In the genomic region with DNA sequence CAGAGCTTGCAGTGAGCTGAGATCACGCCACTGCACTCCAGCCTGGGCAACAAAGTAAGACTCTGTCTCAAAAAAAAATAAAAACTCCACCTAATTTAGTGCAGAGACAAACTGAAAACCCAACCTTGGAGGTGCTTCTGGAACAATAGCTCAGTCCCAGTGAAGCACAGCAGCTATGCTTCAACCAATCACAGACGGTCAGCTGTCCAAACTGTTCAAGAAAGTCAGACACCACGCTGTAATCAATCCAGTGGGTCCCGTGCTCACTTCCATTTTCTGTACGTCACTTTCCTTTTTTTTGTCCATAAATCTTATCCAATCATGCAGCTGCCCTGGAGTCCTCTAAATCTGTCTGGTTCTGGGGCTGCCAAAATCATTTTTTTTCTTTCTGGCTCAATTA, we compare ENCODE assay signal across 1 cellular context.
TF ChIP-seq lines count a peak whose summit lies in the region.

No MANE protein-coding gene starts in this region.

TF ChIP-seq in GM23338, 12 proteins besides CTCF, POLR2A, EP300 and RAD21 (continued from another document):
- TF ChIP-seq, protein P1, sequence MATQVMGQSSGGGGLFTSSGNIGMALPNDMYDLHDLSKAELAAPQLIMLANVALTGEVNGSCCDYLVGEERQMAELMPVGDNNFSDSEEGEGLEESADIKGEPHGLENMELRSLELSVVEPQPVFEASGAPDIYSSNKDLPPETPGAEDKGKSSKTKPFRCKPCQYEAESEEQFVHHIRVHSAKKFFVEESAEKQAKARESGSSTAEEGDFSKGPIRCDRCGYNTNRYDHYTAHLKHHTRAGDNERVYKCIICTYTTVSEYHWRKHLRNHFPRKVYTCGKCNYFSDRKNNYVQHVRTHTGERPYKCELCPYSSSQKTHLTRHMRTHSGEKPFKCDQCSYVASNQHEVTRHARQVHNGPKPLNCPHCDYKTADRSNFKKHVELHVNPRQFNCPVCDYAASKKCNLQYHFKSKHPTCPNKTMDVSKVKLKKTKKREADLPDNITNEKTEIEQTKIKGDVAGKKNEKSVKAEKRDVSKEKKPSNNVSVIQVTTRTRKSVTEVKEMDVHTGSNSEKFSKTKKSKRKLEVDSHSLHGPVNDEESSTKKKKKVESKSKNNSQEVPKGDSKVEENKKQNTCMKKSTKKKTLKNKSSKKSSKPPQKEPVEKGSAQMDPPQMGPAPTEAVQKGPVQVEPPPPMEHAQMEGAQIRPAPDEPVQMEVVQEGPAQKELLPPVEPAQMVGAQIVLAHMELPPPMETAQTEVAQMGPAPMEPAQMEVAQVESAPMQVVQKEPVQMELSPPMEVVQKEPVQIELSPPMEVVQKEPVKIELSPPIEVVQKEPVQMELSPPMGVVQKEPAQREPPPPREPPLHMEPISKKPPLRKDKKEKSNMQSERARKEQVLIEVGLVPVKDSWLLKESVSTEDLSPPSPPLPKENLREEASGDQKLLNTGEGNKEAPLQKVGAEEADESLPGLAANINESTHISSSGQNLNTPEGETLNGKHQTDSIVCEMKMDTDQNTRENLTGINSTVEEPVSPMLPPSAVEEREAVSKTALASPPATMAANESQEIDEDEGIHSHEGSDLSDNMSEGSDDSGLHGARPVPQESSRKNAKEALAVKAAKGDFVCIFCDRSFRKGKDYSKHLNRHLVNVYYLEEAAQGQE (IDR thresholded peaks at IDR 0.05; ENCODE audit: unreplicated experiment): no peak
- TF ChIP-seq EZH2phosphoT487 (IDR thresholded peaks at IDR 0.05; ENCODE audit: unreplicated experiment): no peak
- TF ChIP-seq NANOG (IDR thresholded peaks at IDR 0.05; ENCODE audit: borderline replicate concordance): no peak
- TF ChIP-seq, protein P2, sequence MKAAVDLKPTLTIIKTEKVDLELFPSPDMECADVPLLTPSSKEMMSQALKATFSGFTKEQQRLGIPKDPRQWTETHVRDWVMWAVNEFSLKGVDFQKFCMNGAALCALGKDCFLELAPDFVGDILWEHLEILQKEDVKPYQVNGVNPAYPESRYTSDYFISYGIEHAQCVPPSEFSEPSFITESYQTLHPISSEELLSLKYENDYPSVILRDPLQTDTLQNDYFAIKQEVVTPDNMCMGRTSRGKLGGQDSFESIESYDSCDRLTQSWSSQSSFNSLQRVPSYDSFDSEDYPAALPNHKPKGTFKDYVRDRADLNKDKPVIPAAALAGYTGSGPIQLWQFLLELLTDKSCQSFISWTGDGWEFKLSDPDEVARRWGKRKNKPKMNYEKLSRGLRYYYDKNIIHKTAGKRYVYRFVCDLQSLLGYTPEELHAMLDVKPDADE (IDR thresholded peaks at IDR 0.05): no peak
- TF ChIP-seq ZNF331 (CRISPR knock-in tag; IDR thresholded peaks at IDR 0.05; ENCODE audit: low read depth): no peak
- TF ChIP-seq, protein P3, sequence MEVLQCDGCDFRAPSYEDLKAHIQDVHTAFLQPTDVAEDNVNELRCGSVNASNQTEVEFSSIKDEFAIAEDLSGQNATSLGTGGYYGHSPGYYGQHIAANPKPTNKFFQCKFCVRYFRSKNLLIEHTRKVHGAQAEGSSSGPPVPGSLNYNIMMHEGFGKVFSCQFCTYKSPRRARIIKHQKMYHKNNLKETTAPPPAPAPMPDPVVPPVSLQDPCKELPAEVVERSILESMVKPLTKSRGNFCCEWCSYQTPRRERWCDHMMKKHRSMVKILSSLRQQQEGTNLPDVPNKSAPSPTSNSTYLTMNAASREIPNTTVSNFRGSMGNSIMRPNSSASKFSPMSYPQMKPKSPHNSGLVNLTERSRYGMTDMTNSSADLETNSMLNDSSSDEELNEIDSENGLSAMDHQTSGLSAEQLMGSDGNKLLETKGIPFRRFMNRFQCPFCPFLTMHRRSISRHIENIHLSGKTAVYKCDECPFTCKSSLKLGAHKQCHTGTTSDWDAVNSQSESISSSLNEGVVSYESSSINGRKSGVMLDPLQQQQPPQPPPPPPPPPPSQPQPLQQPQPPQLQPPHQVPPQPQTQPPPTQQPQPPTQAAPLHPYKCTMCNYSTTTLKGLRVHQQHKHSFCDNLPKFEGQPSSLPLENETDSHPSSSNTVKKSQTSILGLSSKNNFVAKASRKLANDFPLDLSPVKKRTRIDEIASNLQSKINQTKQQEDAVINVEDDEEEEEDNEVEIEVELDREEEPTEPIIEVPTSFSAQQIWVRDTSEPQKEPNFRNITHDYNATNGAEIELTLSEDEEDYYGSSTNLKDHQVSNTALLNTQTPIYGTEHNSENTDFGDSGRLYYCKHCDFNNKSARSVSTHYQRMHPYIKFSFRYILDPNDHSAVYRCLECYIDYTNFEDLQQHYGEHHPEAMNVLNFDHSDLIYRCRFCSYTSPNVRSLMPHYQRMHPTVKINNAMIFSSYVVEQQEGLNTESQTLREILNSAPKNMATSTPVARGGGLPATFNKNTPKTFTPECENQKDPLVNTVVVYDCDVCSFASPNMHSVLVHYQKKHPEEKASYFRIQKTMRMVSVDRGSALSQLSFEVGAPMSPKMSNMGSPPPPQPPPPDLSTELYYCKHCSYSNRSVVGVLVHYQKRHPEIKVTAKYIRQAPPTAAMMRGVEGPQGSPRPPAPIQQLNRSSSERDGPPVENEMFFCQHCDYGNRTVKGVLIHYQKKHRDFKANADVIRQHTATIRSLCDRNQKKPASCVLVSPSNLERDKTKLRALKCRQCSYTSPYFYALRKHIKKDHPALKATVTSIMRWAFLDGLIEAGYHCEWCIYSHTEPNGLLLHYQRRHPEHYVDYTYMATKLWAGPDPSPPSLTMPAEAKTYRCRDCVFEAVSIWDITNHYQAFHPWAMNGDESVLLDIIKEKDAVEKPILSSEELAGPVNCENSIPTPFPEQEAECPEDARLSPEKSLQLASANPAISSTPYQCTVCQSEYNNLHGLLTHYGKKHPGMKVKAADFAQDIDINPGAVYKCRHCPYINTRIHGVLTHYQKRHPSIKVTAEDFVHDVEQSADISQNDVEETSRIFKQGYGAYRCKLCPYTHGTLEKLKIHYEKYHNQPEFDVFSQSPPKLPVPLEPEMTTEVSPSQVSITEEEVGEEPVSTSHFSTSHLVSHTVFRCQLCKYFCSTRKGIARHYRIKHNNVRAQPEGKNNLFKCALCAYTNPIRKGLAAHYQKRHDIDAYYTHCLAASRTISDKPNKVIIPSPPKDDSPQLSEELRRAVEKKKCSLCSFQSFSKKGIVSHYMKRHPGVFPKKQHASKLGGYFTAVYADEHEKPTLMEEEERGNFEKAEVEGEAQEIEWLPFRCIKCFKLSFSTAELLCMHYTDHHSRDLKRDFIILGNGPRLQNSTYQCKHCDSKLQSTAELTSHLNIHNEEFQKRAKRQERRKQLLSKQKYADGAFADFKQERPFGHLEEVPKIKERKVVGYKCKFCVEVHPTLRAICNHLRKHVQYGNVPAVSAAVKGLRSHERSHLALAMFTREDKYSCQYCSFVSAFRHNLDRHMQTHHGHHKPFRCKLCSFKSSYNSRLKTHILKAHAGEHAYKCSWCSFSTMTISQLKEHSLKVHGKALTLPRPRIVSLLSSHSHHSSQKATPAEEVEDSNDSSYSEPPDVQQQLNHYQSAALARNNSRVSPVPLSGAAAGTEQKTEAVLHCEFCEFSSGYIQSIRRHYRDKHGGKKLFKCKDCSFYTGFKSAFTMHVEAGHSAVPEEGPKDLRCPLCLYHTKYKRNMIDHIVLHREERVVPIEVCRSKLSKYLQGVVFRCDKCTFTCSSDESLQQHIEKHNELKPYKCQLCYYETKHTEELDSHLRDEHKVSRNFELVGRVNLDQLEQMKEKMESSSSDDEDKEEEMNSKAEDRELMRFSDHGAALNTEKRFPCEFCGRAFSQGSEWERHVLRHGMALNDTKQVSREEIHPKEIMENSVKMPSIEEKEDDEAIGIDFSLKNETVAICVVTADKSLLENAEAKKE (CRISPR knock-in tag; IDR thresholded peaks at IDR 0.05): no peak
- no peak for TF ChIP-seq JUNB (IDR thresholded peaks at IDR 0.05; ENCODE audit: unreplicated experiment)
- TF ChIP-seq STAT1 (IDR thresholded peaks at IDR 0.05; ENCODE audit: unreplicated experiment): no peak
TF ChIP-seq in GM23338: peak in this region for 0.
